In the genomic region with DNA sequence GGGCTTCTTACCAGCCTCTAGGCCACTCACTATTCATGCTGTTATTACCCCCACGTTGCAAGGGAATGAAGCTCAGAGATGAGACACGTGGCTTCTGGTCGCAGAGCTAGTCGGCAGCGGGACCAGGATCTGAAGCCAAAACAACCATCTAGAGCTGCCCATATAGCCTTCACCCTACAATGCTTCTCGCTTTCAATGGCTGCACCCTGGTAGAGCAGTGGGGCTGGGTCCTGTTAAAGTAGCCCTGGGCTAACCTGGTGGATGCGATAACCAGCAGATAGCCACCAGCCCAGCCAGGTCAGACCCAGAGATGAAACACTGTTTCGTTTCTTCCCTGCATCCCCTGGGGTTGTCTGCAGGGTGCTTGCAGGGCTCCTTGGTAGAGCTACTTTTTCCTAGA, we compare ENCODE assay signal across 21 cellular contexts.
DNase-seq lines count a peak whose midpoint lies in the region; ATAC-seq, FAIRE-seq and TF ChIP-seq lines count a peak whose summit lies in the region.
"Had no signal": no experiment of that assay in that cellular context is flagged by ENCODE, and none has a peak within 500 bp of the region (broad histone marks: within the 10 kb centered on the region; RNA-seq: fewer than 3 reads in every experiment).

No MANE protein-coding gene starts in this region.

- H3K27ac Mint-ChIP-seq in chondrocyte (ENCODE audit: unreplicated experiment): no peak overlapping the region
- no peak overlapping the region for H3K27ac Mint-ChIP-seq in osteocyte (ENCODE audit: unreplicated experiment)
- H3K27ac Mint-ChIP-seq: CD4-positive, CD25-positive, alpha-beta regulatory T cell had no signal

- 88 to 94% methylated on average over 8 of the region's 8 CpGs for WGBS in aorta, 2 donors

- no peaks in the 10 kb centered on the region for H4K20me1 ChIP-seq in keratinocyte (ENCODE audit: control insufficient read depth, extremely low read depth, insufficient read depth, low read length)
- H4K20me1 ChIP-seq: BLaER1 had no signal

- H2AFZ ChIP-seq in keratinocyte (ENCODE audit: control insufficient read depth, low read length): no peak overlapping the region

- H3K27me3 Mint-ChIP-seq in chondrocyte (ENCODE audit: low read depth) (no peaks in the 10 kb centered on the region), osteocyte (ENCODE audit: unreplicated experiment) (no peaks in the 10 kb centered on the region)
- H3K27me3 Mint-ChIP-seq: CD4-positive, CD25-positive, alpha-beta regulatory T cell had no signal

- H3K4me3 Mint-ChIP-seq in chondrocyte (ENCODE audit: unreplicated experiment) (no peak overlapping the region), osteocyte (ENCODE audit: unreplicated experiment) (no peak overlapping the region)
- H3K4me3 Mint-ChIP-seq: CD4-positive, CD25-positive, alpha-beta regulatory T cell had no signal

- no peak for FAIRE-seq in keratinocyte (lab: Jason Lieb, UNC)
- FAIRE-seq: A204.1, HepG2, K562 had no signal

- H3K9me1 ChIP-seq in keratinocyte (ENCODE audit: control insufficient read depth, extremely low read depth, insufficient read depth, low read length): no peaks in the 10 kb centered on the region

- no peaks in the 10 kb centered on the region for H3K9me3 ChIP-seq in keratinocyte (ENCODE audit: control insufficient read depth, low read depth, low read length)
- H3K9me3 ChIP-seq in aorta (ENCODE audit: control insufficient read depth, low read length): no peaks in the 10 kb centered on the region
- H3K9me3 ChIP-seq: BLaER1, SJCRH30 had no signal

- H3K79me2 ChIP-seq in keratinocyte (ENCODE audit: control insufficient read depth, insufficient read depth, low read length): no peaks in the 10 kb centered on the region

- DNase-seq in chondrocyte (ENCODE audit: low spot score): peak; percentile 35
- DNase-seq in keratinocyte (ENCODE audit: low read depth, low spot score): no peak
- DNase-seq in osteocyte (ENCODE audit: extremely low spot score, unreplicated experiment): peak; percentile 53
- DNase-seq in aorta: peak; percentile 16 to 22
- DNase-seq in stimulated activated CD4-positive, alpha-beta T cell treated with anti-CD3 and anti-CD28 coated beads, Interleukin-1b, Interleukin-23, amount 100 ng/mL, for 48 hours: no peak
- no peak for DNase-seq in stimulated activated naive CD4-positive, alpha-beta T cell (lab: John Stamatoyannopoulos, UW)
- DNase-seq: CD4-positive, CD25-positive, alpha-beta regulatory T cell; H7; NCI-H2029; NCI-H446; NCI-H524 treated with DMSO at 0.1 percent for 48 hours; NCI-H82; NK-92 treated with Interleukin-12 subunit alpha and Interleukin-12 subunit beta, amount 100 ng/mL, for 24 hours; PC-3; SJCRH30 had no signal

- H3K9me3 Mint-ChIP-seq in chondrocyte (ENCODE audit: low read depth) (no peaks in the 10 kb centered on the region), osteocyte (ENCODE audit: unreplicated experiment) (no peaks in the 10 kb centered on the region)

- no peak overlapping the region for H3K9ac ChIP-seq in keratinocyte (ENCODE audit: control insufficient read depth, extremely low read depth, insufficient read depth, low read length)
- H3K9ac ChIP-seq: BLaER1 had no signal

- peak overlapping the region; percentile 39 for H3K4me2 ChIP-seq in keratinocyte (ENCODE audit: control insufficient read depth, extremely low read depth, insufficient read depth, low read depth, low read length)
- H3K4me2 ChIP-seq: BLaER1 had no signal

- no peak overlapping the region for H3K27ac ChIP-seq in keratinocyte (ENCODE audit: control insufficient read depth, insufficient read depth, low read length)
- no peak overlapping the region for H3K27ac ChIP-seq in aorta (ENCODE audit: low read depth in 1 of 2, low read length in 2 of 2)
- H3K27ac ChIP-seq: BLaER1, SJCRH30 had no signal

- H3K4me1 ChIP-seq in keratinocyte (ENCODE audit: control insufficient read depth, extremely low read depth, insufficient read depth, low read length) (peaks cover 22% of the 10 kb centered on the region), aorta (ENCODE audit: control insufficient read depth in 1 of 2, insufficient read depth in 2 of 2, low read length in 2 of 2) (no peaks in the 10 kb centered on the region)

- no peaks in the 10 kb centered on the region for H3K36me3 ChIP-seq in keratinocyte (ENCODE audit: control insufficient read depth in 2 of 2, extremely low read depth in 1 of 2, insufficient read depth in 2 of 2, low read length in 2 of 2)
- H3K36me3 ChIP-seq in aorta (ENCODE audit: control insufficient read depth in 1 of 2, insufficient read depth in 2 of 2, low read length in 1 of 2): no peaks in the 10 kb centered on the region
- H3K36me3 ChIP-seq: BLaER1, SJCRH30 had no signal

- H3K36me3 Mint-ChIP-seq in chondrocyte (ENCODE audit: low read depth): no peaks in the 10 kb centered on the region
- H3K36me3 Mint-ChIP-seq in osteocyte (ENCODE audit: unreplicated experiment): no peaks in the 10 kb centered on the region
- H3K36me3 Mint-ChIP-seq: CD4-positive, CD25-positive, alpha-beta regulatory T cell had no signal

- intact Hi-C loops in aorta (cut with DNase I): no loop called here

- ATAC-seq in aorta (ENCODE audit: low FRiP score) (no peak), HG02840 (IDR thresholded peaks at IDR 0.05; ENCODE audit: low FRiP score, unreplicated experiment) (no peak)
- ATAC-seq: HepG2, K562, PC-3, Right ventricle myocardium inferior had no signal

- no peak for TF ChIP-seq CTCF in chondrocyte (IDR thresholded peaks at IDR 0.05)
- TF ChIP-seq CTCF in keratinocyte (optimal IDR thresholded peaks at IDR 0.05 in 1 of 3, IDR thresholded peaks at IDR 0.05 in 1 of 3, conservative IDR thresholded peaks at IDR 0.05 in 1 of 3; ENCODE audit: extremely low read depth in 1 of 3, insufficient read depth in 2 of 3, low read length in 3 of 3): no peak
- TF ChIP-seq CTCF in osteocyte (IDR thresholded peaks at IDR 0.05): no peak

- no peaks in the 10 kb centered on the region for H3K27me3 ChIP-seq in keratinocyte (ENCODE audit: control insufficient read depth, extremely low read depth, insufficient read depth, low read length)
- H3K27me3 ChIP-seq in aorta (ENCODE audit: control insufficient read depth in 1 of 2, insufficient read depth in 2 of 2, low read length in 1 of 2): no peaks in the 10 kb centered on the region
- H3K27me3 ChIP-seq: BLaER1, SJCRH30 had no signal

- dilution Hi-C loops in keratinocyte (cut with MboI; ENCODE audit: extremely low pct_ligation_motif_present, low sequenced_read_pairs): no loop called here

- H3K4me3 ChIP-seq in keratinocyte (ENCODE audit: control insufficient read depth in 2 of 3, extremely low read depth in 1 of 3, insufficient read depth in 2 of 3, low read depth in 1 of 3, low read length in 3 of 3): no peak overlapping the region
- no peak overlapping the region for H3K4me3 ChIP-seq in aorta (ENCODE audit: low read length in 2 of 2)
- H3K4me3 ChIP-seq: BLaER1, K562, SJCRH30 had no signal

- peaks cover 20% of the 10 kb centered on the region for H3K4me1 Mint-ChIP-seq in chondrocyte (ENCODE audit: low read depth)
- peaks cover 10% of the 10 kb centered on the region for H3K4me1 Mint-ChIP-seq in osteocyte (ENCODE audit: unreplicated experiment)
- H3K4me1 Mint-ChIP-seq: CD4-positive, CD25-positive, alpha-beta regulatory T cell had no signal

Comparison
In these comparisons a context has a peak if more than half of its experiments do, and no peak if none do; other contexts are left out.
1. DNase-seq: peak in chondrocyte (single experiment), osteocyte (single experiment) and aorta (2 of 2); none in keratinocyte (single experiment), stimulated activated CD4-positive, alpha-beta T cell treated with anti-CD3 and anti-CD28 coated beads, Interleukin-1b, Interleukin-23, amount 100 ng/mL, for 48 hours (single experiment) and stimulated activated naive CD4-positive, alpha-beta T cell (0 of 6).